ENCODE assay signal across 8 cellular contexts in genomic region chr22:37953437-37954179, GRCh38. TPM values are rescaled to one million over a fixed set of nuclear protein-coding genes. Genes with fewer than 3 reads are reported as not detected.
A peak's percentile ranks its signal among the peaks of the same experiment; 100 is the strongest.
DNase-seq lines count a peak whose midpoint lies in the region; ATAC-seq and TF ChIP-seq lines count a peak whose summit lies in the region.

Gene C22orf23, minus strand, starts transcription at chr22:37953601. Its CDS starts 452 bp downstream, at chr22:37953149.
Gene POLR2F, plus strand, starts transcription at chr22:37953699. Its CDS starts 89 bp downstream, at chr22:37953788.

- H3K36me3 Mint-ChIP-seq in nephron (ENCODE audit: low read depth): peaks cover 26% of the 10 kb centered on the region

- in situ Hi-C loops in G401 (cut with HindIII; ENCODE audit: low sequenced_read_pairs): loop anchor here (25.0 kb wide), 1 partner anchor 91 kb away; no protein-coding TSS in a partner anchor

- peak within 1 kb of the TSS; percentile 23 to 83 (median 78) for H3K27ac Mint-ChIP-seq in nephron

- no peak for TF ChIP-seq CTCF in nephron (IDR thresholded peaks at IDR 0.05; ENCODE audit: unreplicated experiment in 3 of 3)

- peaks cover 15% of the 10 kb centered on the region for H3K36me3 ChIP-seq in H7 (replicated peaks; ENCODE audit: control insufficient read depth, insufficient read depth, low read length)

- H3K4me3 Mint-ChIP-seq in nephron: peak within 1 kb of the TSS; percentile 96 to 99 (median 98)

- H3K9me3 Mint-ChIP-seq in nephron: no peaks in the 10 kb centered on the region

- peak; percentile 94 for DNase-seq in G401 (ENCODE audit: low spot score)
- DNase-seq in H7: peak; percentile 98
- peak; percentile 90 for DNase-seq in M059J (ENCODE audit: low read depth)
- peak; percentile 98 for DNase-seq in activated effector memory CD4-positive, alpha-beta T cell treated with anti-CD3 and anti-CD28 coated beads, Interleukin-2, amount 50 U/mL, for 16 hours
- peak; percentile 94 for DNase-seq in fibroblast of the conjunctiva (ENCODE audit: low read depth)
- peak; percentile 97 for DNase-seq in stimulated activated naive CD8-positive, alpha-beta T cell treated with anti-CD3 and anti-CD28 coated beads, Interleukin-15, Interleukin-2, amounts not matched to agents 100 U/mL and 50 U/mL, for 24 hours

- peak; percentile 98 for ATAC-seq in stimulated activated naive CD8-positive, alpha-beta T cell treated with anti-CD3 and anti-CD28 coated beads, Interleukin-15, Interleukin-2, amounts not matched to agents 100 U/mL and 50 U/mL, for 24 hours

- H3K27me3 ChIP-seq in H7 (ENCODE audit: control insufficient read depth, insufficient read depth, low read length): peaks cover 10% of the 10 kb centered on the region; the same call in 1 of the 2 replicates

- H3K4me1 Mint-ChIP-seq in nephron: peaks cover 21% of the 10 kb centered on the region

- peak within 1 kb of the TSS; percentile 96 for H3K4me3 ChIP-seq in H7 (ENCODE audit: insufficient read depth, low read depth, low read length)

- peak; percentile 95 for TF ChIP-seq POLR2A in Raji (IDR thresholded peaks at IDR 0.05; ENCODE audit: insufficient read depth, low read depth, low read length)

- H3K27me3 Mint-ChIP-seq in nephron (ENCODE audit: low read depth): peaks cover 9% of the 10 kb centered on the region

RNA-seq across cellular contexts. Expression of gene C22orf23, which starts in this region (rescaled TPM):
- not detected in 2 replicates for total RNA-seq in G401 (2014; rRNA removed; shearing (Covaris generic))
- total RNA-seq in H7 (2014; rRNA removed; shearing (Covaris generic)): 0.26 and 0.28 TPM in 2 replicates
- 0.05 and 0.22 TPM in 2 replicates for total RNA-seq in M059J (2014; rRNA removed; shearing (Covaris generic))

RNA-seq across cellular contexts. Expression of gene POLR2F, which starts in this region (rescaled TPM):
- 225 and 303 TPM in 2 replicates for total RNA-seq in G401 (2014; rRNA removed; shearing (Covaris generic))
- total RNA-seq in H7 (2014; rRNA removed; shearing (Covaris generic)): 47.7 and 80.8 TPM in 2 replicates
- total RNA-seq in M059J (2014; rRNA removed; shearing (Covaris generic)): 77.2 and 91.6 TPM in 2 replicates

Comparison
In these comparisons a context has a peak if more than half of its experiments do, and no peak if none do; other contexts are left out.
1. Peak in every context shown above with its lines: DNase-seq, ATAC-seq and H3K4me3 ChIP-seq.